In genomic region chr18:741931-742512, GRCh38 we compare ENCODE assay signal across 8 cellular contexts. TPM values are rescaled to one million over a fixed set of nuclear protein-coding genes. Genes with fewer than 3 reads are reported as not detected.
DNase-seq lines count a peak whose midpoint lies in the region; ATAC-seq, FAIRE-seq and TF ChIP-seq lines count a peak whose summit lies in the region.

No MANE protein-coding gene starts in this region.

- peak; percentile 54 to 73; a peak in 5 of 6 replicates for ATAC-seq in A549
- ATAC-seq in HG02759 (IDR thresholded peaks at IDR 0.05; ENCODE audit: unreplicated experiment): peak; percentile 86
- ATAC-seq in Right ventricle myocardium superior (ENCODE audit: poor library complexity): peak; percentile 88
- ATAC-seq in sciatic nerve: peak; percentile 74
- no peak for ATAC-seq in HG03025 (IDR thresholded peaks at IDR 0.05; ENCODE audit: low FRiP score, unreplicated experiment)

- no peak for FAIRE-seq in A549 (lab: Jason Lieb, UNC)

- TF ChIP-seq RAD21 in A549 (conservative IDR thresholded peaks at IDR 0.05 in 1 of 2, IDR thresholded peaks at IDR 0.05 in 1 of 2): peak; percentile 70 to 72

- intact Hi-C loops in Right ventricle myocardium superior (cut with DNase I): loop anchor here (2.0 kb wide), 1 partner anchor 89 kb away; no protein-coding TSS in a partner anchor
- intact Hi-C loops in sciatic nerve (cut with DNase I): loop anchor here (10.0 kb wide), 1 partner anchor 93 kb away; no protein-coding TSS in a partner anchor

- TF ChIP-seq CTCF in A549 (IDR thresholded peaks at IDR 0.05) (peak; percentile 62), GM12874 (IDR thresholded peaks at IDR 0.05; ENCODE audit: insufficient read depth, low read depth, low read length) (peak; percentile 46; the same call in 1 of the 2 replicates), WI38 (IDR thresholded peaks at IDR 0.05; ENCODE audit: low read depth, low read length) (peak; percentile 47)

- no peak for TF ChIP-seq EP300 in A549 (IDR thresholded peaks at IDR 0.05)

- H3K27ac ChIP-seq in A549: no peak overlapping the region

- CTCF ChIA-PET in A549 (lab: Yijun Ruan, JAX): interaction anchor here (0.6 to 7.4 kb wide), 9 partner anchors 8 to 119 kb away, joined by 3 to 85 read pairs (median 3); no protein-coding TSS in a partner anchor

- no peaks in the 10 kb centered on the region for H3K4me1 ChIP-seq in A549

- H3K9me3 ChIP-seq in A549: no peaks in the 10 kb centered on the region

- H3K4me2 ChIP-seq in A549: no peak overlapping the region

- POLR2A ChIA-PET in A549 (lab: Yijun Ruan, JAX): no interaction called here

- TF ChIP-seq POLR2A in A549 (IDR thresholded peaks at IDR 0.05; ENCODE audit: low read length): no peak

- DNase-seq in A549 (ENCODE audit: low read depth in 1 of 2, low spot score in 1 of 2) (peak; percentile 37 to 47), NCI-H1694 treated with DMSO at 0.1 percent for 48 hours (lab: John Stamatoyannopoulos, UW) (peak; percentile 24), Right ventricle myocardium superior (no peak), sciatic nerve (ENCODE audit: low spot score) (no peak)

- H3K4me3 ChIP-seq in A549: no peak overlapping the region
- H3K4me3 ChIP-seq in WI38 (ENCODE audit: low read depth, low read length): no peak overlapping the region

TF ChIP-seq in A549, 52 proteins besides CTCF, POLR2A, EP300 and RAD21:
- TF ChIP-seq FOSL2 (IDR thresholded peaks at IDR 0.05) (no peak), FOSL2 (CRISPR knock-in tag; IDR thresholded peaks at IDR 0.05) (no peak), SMC3 (IDR thresholded peaks at IDR 0.05) (peak; percentile 64)

RNA-seq across cellular contexts. Expression of gene ENOSF1, which starts 29.6 kb away (rescaled TPM):
- polyA plus RNA-seq in A549 (2011; rRNA removed): 27.3 and 34.0 TPM in 2 replicates
- 25.8 and 27.5 TPM in 2 replicates for polyA plus RNA-seq in A549 (2012; cell fraction: cytosol; rRNA removed)
- polyA plus RNA-seq in A549 (2012; cell fraction: nucleus; rRNA removed): 72.8 and 101 TPM in 2 replicates
- 29.9 to 32.5 TPM (median 30.0 TPM) in 3 replicates for polyA plus RNA-seq in A549 (2017; fragmentation: RNase III; extraction: RNeasy Plus Mini Kit Qiagen cat#74134 plus additional on column Dnase treatment)
- polyA minus RNA-seq in A549 (2011; rRNA and poly(A)+ RNA removed): 48.0 and 49.4 TPM in 2 replicates
- 20.9 TPM for total RNA-seq in Right ventricle myocardium superior
- total RNA-seq in sciatic nerve: 81.3 TPM

Comparison
In these comparisons a context has a peak if more than half of its experiments do, and no peak if none do; other contexts are left out.
1. DNase-seq: peak in A549 (2 of 2) and NCI-H1694 treated with DMSO at 0.1 percent for 48 hours (single experiment); none in Right ventricle myocardium superior (single experiment) and sciatic nerve (single experiment).
2. Peak in every context shown above with its lines, with median percentiles within 50 percentile points of each other: CTCF ChIP-seq.